11 cellular contexts compared by ENCODE assay signal in genomic region chr16:27547134-27547533, GRCh38. TPM values are rescaled to one million over a fixed set of nuclear protein-coding genes. Genes with fewer than 3 reads are reported as not detected.
DNase-seq lines count a peak whose midpoint lies in the region; ATAC-seq, FAIRE-seq and TF ChIP-seq lines count a peak whose summit lies in the region.
"Had no signal": no experiment of that assay in that cellular context is flagged by ENCODE, and none has a peak within 500 bp of the region (broad histone marks: within the 10 kb centered on the region; RNA-seq: fewer than 3 reads in every experiment).

No MANE protein-coding gene starts in this region.

- H3K4me2 ChIP-seq in K562 (ENCODE audit: insufficient read depth, low read length), result peak overlapping the region; percentile 21; the same call in 1 of the 2 replicates

- H3K79me2 ChIP-seq in K562 (ENCODE audit: control insufficient read depth, insufficient read depth, low read length), result peaks cover 40% of the 10 kb centered on the region

- no peaks in the 10 kb centered on the region for H3K9me3 ChIP-seq in CD4-positive, alpha-beta T cell (ENCODE audit: control insufficient read depth, low read length)
- H3K9me3 ChIP-seq in K562 (replicated peaks; ENCODE audit: control insufficient read depth, insufficient read depth, low read depth, low read length), result no peaks in the 10 kb centered on the region
- no peaks in the 10 kb centered on the region for H3K9me3 ChIP-seq in muscle layer of duodenum (ENCODE audit: control insufficient read depth in 1 of 2, low read length in 2 of 2)
- H3K9me3 ChIP-seq: adrenal gland, pancreas had no signal

- in situ Hi-C loops in K562 (cut with MboI), result no loop called here

- CTCF ChIA-PET in CD4-positive, alpha-beta T cell (lab: Charles Lee), result no interaction called here
- CTCF ChIA-PET in K562 (lab: Yijun Ruan, JAX; ENCODE audit: low intra/inter-chr PET ratio), result no interaction called here

- no peak for ATAC-seq in CD4-positive, alpha-beta T cell (ENCODE audit: poor library complexity)
- ATAC-seq in HG02884 (IDR thresholded peaks at IDR 0.05; ENCODE audit: unreplicated experiment), result peak; percentile 36
- ATAC-seq in K562, result peak; percentile 48
- no peak for ATAC-seq in GM19395 (IDR thresholded peaks at IDR 0.05; ENCODE audit: unreplicated experiment)
- ATAC-seq: pancreas had no signal

- FAIRE-seq in K562 (lab: Jason Lieb, UNC) (peak; percentile 92), GM12892 (lab: Jason Lieb, UNC) (no peak)
- FAIRE-seq: pancreas had no signal

- POLR2A ChIA-PET in CD4-positive, alpha-beta T cell (lab: Charles Lee), result no interaction called here
- POLR2A ChIA-PET in K562 (lab: Yijun Ruan, JAX), result interaction anchor here (0.7 to 1.4 kb wide), 3 partner anchors 11 to 427 kb away, joined by 3 to 4 read pairs (median 4); no protein-coding TSS in a partner anchor

- intact Hi-C loops in CD4-positive, alpha-beta T cell (cut with DNase I, micrococcal nuclease), result no loop called here
- intact Hi-C loops in K562 (cut with micrococcal nuclease), result no loop called here

- no peak overlapping the region for H3K9ac ChIP-seq in K562 (ENCODE audit: insufficient read depth in 1 of 2, low read depth in 2 of 2, low read length in 2 of 2)

- H3K4me1 ChIP-seq in K562 (replicated peaks in 1 of 2; ENCODE audit: control insufficient read depth in 2 of 2, insufficient read depth in 2 of 2, low read length in 2 of 2) (peaks cover 21 to 23% of the 10 kb centered on the region in 2 experiments), muscle layer of duodenum (ENCODE audit: control insufficient read depth in 1 of 2, insufficient read depth in 2 of 2, low read length in 2 of 2) (peaks cover 4 to 29% of the 10 kb centered on the region in 2 donors)

- no TSS peak for BruUV-seq in K562 (replicated peaks; lab: Mats Ljungman, UMichigan)

- H3K36me3 ChIP-seq in K562 (ENCODE audit: control insufficient read depth, insufficient read depth, low read length) (peaks cover 44% of the 10 kb centered on the region), muscle layer of duodenum (ENCODE audit: control insufficient read depth in 1 of 2, insufficient read depth in 2 of 2, low read length in 2 of 2) (peaks cover 29 to 33% of the 10 kb centered on the region in 2 donors)

- H4K20me1 ChIP-seq in K562 (replicated peaks; ENCODE audit: control insufficient read depth, insufficient read depth, low read length), result peaks cover 16% of the 10 kb centered on the region

- H3K4me3 Mint-ChIP-seq in CD4-positive, alpha-beta T cell, result peak overlapping the region; percentile 43

- H3K9me1 ChIP-seq in K562 (ENCODE audit: control insufficient read depth, insufficient read depth, low read length), result no peaks in the 10 kb centered on the region

- H3K36me3 Mint-ChIP-seq in CD4-positive, alpha-beta T cell (ENCODE audit: low read depth), result peaks cover 65% of the 10 kb centered on the region

- H3K4me1 Mint-ChIP-seq in CD4-positive, alpha-beta T cell (ENCODE audit: low read depth), result peaks cover 54% of the 10 kb centered on the region

- no peak overlapping the region for H3K27ac Mint-ChIP-seq in CD4-positive, alpha-beta T cell

- no peaks in the 10 kb centered on the region for H3K27me3 Mint-ChIP-seq in CD4-positive, alpha-beta T cell

- peak; percentile 54; the same call in 1 of the 2 replicates for TF ChIP-seq EP300 in K562 (IDR thresholded peaks at IDR 0.05; ENCODE audit: low read length)

- TF ChIP-seq POLR2A in K562 (conservative IDR thresholded peaks at IDR 0.05) (no peak), GM12892 (IDR thresholded peaks at IDR 0.05; ENCODE audit: low read depth, low read length) (no peak)

- H3K4me3 ChIP-seq in K562 (no peak overlapping the region), muscle layer of duodenum (ENCODE audit: low read depth in 1 of 2, low read length in 2 of 2) (no peak overlapping the region)
- H3K4me3 ChIP-seq: adrenal gland had no signal

- TF ChIP-seq RAD21 in K562 (CRISPR knock-in tag; conservative IDR thresholded peaks at IDR 0.05 in 1 of 2, IDR thresholded peaks at IDR 0.05 in 1 of 2), result no peak

- no peak overlapping the region for H3K27ac ChIP-seq in CD4-positive, alpha-beta T cell (ENCODE audit: low read depth, low read length)
- 0 out of 3 replicates have a peak overlapping the region, but pooled peaks have one; percentile 25 for H3K27ac ChIP-seq in K562 (ENCODE audit: extremely low read depth, low read depth, low read length)
- peak overlapping the region; percentile 23 for H3K27ac ChIP-seq in muscle layer of duodenum (ENCODE audit: low read length)
- H3K27ac ChIP-seq: pancreas had no signal

- H3K9me3 Mint-ChIP-seq in CD4-positive, alpha-beta T cell, result no peaks in the 10 kb centered on the region

- no peaks in the 10 kb centered on the region for H3K27me3 ChIP-seq in CD4-positive, alpha-beta T cell (ENCODE audit: control insufficient read depth, insufficient read depth, low read length)
- H3K27me3 ChIP-seq in K562 (ENCODE audit: control insufficient read depth in 2 of 2, insufficient read depth in 2 of 2, low read length in 2 of 2) (no peaks in the 10 kb centered on the region), muscle layer of duodenum (ENCODE audit: low read depth, low read length) (no peaks in the 10 kb centered on the region)
- H3K27me3 ChIP-seq: adrenal gland, pancreas had no signal

- DNase-seq in CD4-positive, alpha-beta T cell, result no peak
- DNase-seq in K562 (ENCODE audit: extremely low read depth in 1 of 4, low spot score in 3 of 4), result peak; percentile 64 to 79 (median 68)
- DNase-seq in mucosa of gallbladder (ENCODE audit: low spot score), result no peak
- no peak for DNase-seq in HuH-7 (ENCODE audit: low spot score)
- no peak for DNase-seq in GM12892 (ENCODE audit: insufficient read length)
- DNase-seq: NCI-H2107 had no signal

- no peak overlapping the region for H2AFZ ChIP-seq in K562 (ENCODE audit: low read depth, low read length)

- no peak for TF ChIP-seq CTCF in CD4-positive, alpha-beta T cell (IDR thresholded peaks at IDR 0.05)
- TF ChIP-seq CTCF in K562 (IDR thresholded peaks at IDR 0.05 in 2 of 3, conservative IDR thresholded peaks at IDR 0.05 in 1 of 3; ENCODE audit: insufficient read depth in 2 of 3, low read depth in 1 of 3, low read length in 3 of 3), result no peak

- WGBS in K562 (ENCODE audit: insufficient coverage, low coverage, missing lambda C conversion rate), result 2% methylated on average over 4 of the region's 4 CpGs

TF ChIP-seq in K562, 482 proteins besides CTCF, POLR2A, EP300 and RAD21 (continues in another document):
- TF ChIP-seq NEUROD1 (IDR thresholded peaks at IDR 0.05; ENCODE audit: borderline replicate concordance, low read depth, low read length, partially characterized antibody), result peak; percentile 32
- peak; percentile 71 to 77 for TF ChIP-seq TRIM24 (IDR thresholded peaks at IDR 0.05)
- TF ChIP-seq ZNF507 (tag; conservative IDR thresholded peaks at IDR 0.05), result no peak
- peak; percentile 84 for TF ChIP-seq DPF2 (IDR thresholded peaks at IDR 0.05)
- TF ChIP-seq SMARCC2 (IDR thresholded peaks at IDR 0.05; ENCODE audit: low read depth), result peak; percentile 54; the same call in 1 of the 2 replicates
- no peak for TF ChIP-seq ELF1 (tag; IDR thresholded peaks at IDR 0.05)
- TF ChIP-seq SIN3A (IDR thresholded peaks at IDR 0.05; ENCODE audit: borderline replicate concordance in 2 of 2, control insufficient read depth in 1 of 2, low read depth in 2 of 2, low read length in 2 of 2), result peak; percentile 71 to 81; a peak in 3 of 4 replicates

RNA-seq across cellular contexts. Expression of gene GTF3C1, which starts 2.6 kb away (rescaled TPM):
- total RNA-seq in CD4-positive, alpha-beta T cell, result 10 to 100 TPM; 43.6 to 44.5 TPM
- 83.8 and 125 TPM in 2 replicates for total RNA-seq in K562 (2011; cell fraction: chromatin; rRNA removed; ENCODE audit: low replicate concordance)
- 68.3 and 75.2 TPM in 2 replicates for total RNA-seq in K562 (2011; cell fraction: nucleolus; rRNA removed)
- 75.5 and 85.5 TPM in 2 replicates for total RNA-seq in K562 (2011; cell fraction: nucleoplasm; rRNA removed)
- total RNA-seq in K562 (2014; rRNA removed) (47.9 and 55.3 TPM in 2 replicates), K562 (2014; rRNA removed; fragmentation: Illumina TruSeq; extraction: Trizol) (21.1 and 23.7 TPM in 2 replicates), K562 (2015; rRNA removed; fragmentation: Illumina TruSeq; extraction: Trizol) (30.9 and 33.5 TPM in 2 replicates), K562 (2021) (61.5 and 63.6 TPM in 2 replicates), mucosa of gallbladder (70.9 TPM)
- polyA plus RNA-seq in K562 (2011; rRNA removed) (10.1 and 18.4 TPM in 2 replicates), K562 (2014; fragmentation: Illumina TruSeq; extraction: Trizol) (41.2 and 45.9 TPM in 2 replicates), K562 (2014; fragmentation: Nextera tagmentation; extraction: Ambion mirVana) (1 to 10 TPM in 1 of 2 experiments, under 1 TPM in 1; 0.72 to 2.5 TPM), K562 (2014; rRNA removed) (26.6 and 46.5 TPM in 2 replicates)
- 21.0 and 31.9 TPM in 2 replicates for polyA plus RNA-seq in K562 (2011; cell fraction: cytosol; rRNA removed)
- 58.0 and 75.6 TPM in 2 replicates for polyA plus RNA-seq in K562 (2011; cell fraction: nucleus; rRNA removed)
- 32.0 and 44.4 TPM in 2 replicates for polyA plus RNA-seq in K562 (2012)
- polyA minus RNA-seq in K562 (2011; rRNA and poly(A)+ RNA removed), result 37.4 and 47.6 TPM in 2 replicates
- 42.9 and 50.3 TPM in 2 replicates for polyA minus RNA-seq in K562 (2011; cell fraction: cytosol; rRNA and poly(A)+ RNA removed)
- 29.6 and 48.8 TPM in 2 replicates for polyA minus RNA-seq in K562 (2011; cell fraction: nucleus; rRNA and poly(A)+ RNA removed)
- polyA plus RNA-seq in GM12892 (2012; ENCODE audit: missing spikeins), result 17.4 TPM

RNA-seq across cellular contexts. Expression of gene KATNIP, which starts 2.8 kb away (rescaled TPM):
- total RNA-seq in CD4-positive, alpha-beta T cell, result 10 to 100 TPM; 18.5 to 20.9 TPM
- total RNA-seq in K562 (2011; cell fraction: chromatin; rRNA removed; ENCODE audit: low replicate concordance), result 83.0 and 106 TPM in 2 replicates
- total RNA-seq in K562 (2011; cell fraction: nucleolus; rRNA removed), result 39.1 and 48.2 TPM in 2 replicates
- total RNA-seq in K562 (2011; cell fraction: nucleoplasm; rRNA removed), result 52.3 and 52.5 TPM in 2 replicates
- total RNA-seq in K562 (2014; rRNA removed) (6.9 and 11.2 TPM in 2 replicates), K562 (2014; rRNA removed; fragmentation: Illumina TruSeq; extraction: Trizol) (9.0 and 10.2 TPM in 2 replicates), K562 (2015; rRNA removed; fragmentation: Illumina TruSeq; extraction: Trizol) (10.2 and 10.7 TPM in 2 replicates), K562 (2021) (9.9 and 13.2 TPM in 2 replicates), mucosa of gallbladder (38.9 TPM)
- polyA plus RNA-seq in K562 (2011; rRNA removed) (7.6 and 10.2 TPM in 2 replicates), K562 (2014; fragmentation: Illumina TruSeq; extraction: Trizol) (9.7 and 10.1 TPM in 2 replicates), K562 (2014; fragmentation: Nextera tagmentation; extraction: Ambion mirVana) (1 to 10 TPM; 1.7 to 2.6 TPM), K562 (2014; rRNA removed) (8.0 and 10.3 TPM in 2 replicates)
- polyA plus RNA-seq in K562 (2011; cell fraction: cytosol; rRNA removed), result 6.3 TPM in 2 replicates
- 37.3 and 42.3 TPM in 2 replicates for polyA plus RNA-seq in K562 (2011; cell fraction: nucleus; rRNA removed)
- 7.8 and 9.3 TPM in 2 replicates for polyA plus RNA-seq in K562 (2012)
- 26.5 and 29.0 TPM in 2 replicates for polyA minus RNA-seq in K562 (2011; rRNA and poly(A)+ RNA removed)
- 6.8 and 8.2 TPM in 2 replicates for polyA minus RNA-seq in K562 (2011; cell fraction: cytosol; rRNA and poly(A)+ RNA removed)
- polyA minus RNA-seq in K562 (2011; cell fraction: nucleus; rRNA and poly(A)+ RNA removed), result 21.3 and 32.2 TPM in 2 replicates
- 7.0 TPM for polyA plus RNA-seq in GM12892 (2012; ENCODE audit: missing spikeins)

Comparison
In these comparisons a context has a peak if more than half of its experiments do, and no peak if none do; other contexts are left out.
1. ATAC-seq: peak in HG02884 (single experiment) and K562 (single experiment); none in CD4-positive, alpha-beta T cell (single experiment) and GM19395 (single experiment).
2. DNase-seq: peak in K562 (4 of 4); none in CD4-positive, alpha-beta T cell (0 of 10), mucosa of gallbladder (single experiment), HuH-7 (single experiment) and GM12892 (single experiment).